ENCODE assay signal across 14 cellular contexts in the genomic region with DNA sequence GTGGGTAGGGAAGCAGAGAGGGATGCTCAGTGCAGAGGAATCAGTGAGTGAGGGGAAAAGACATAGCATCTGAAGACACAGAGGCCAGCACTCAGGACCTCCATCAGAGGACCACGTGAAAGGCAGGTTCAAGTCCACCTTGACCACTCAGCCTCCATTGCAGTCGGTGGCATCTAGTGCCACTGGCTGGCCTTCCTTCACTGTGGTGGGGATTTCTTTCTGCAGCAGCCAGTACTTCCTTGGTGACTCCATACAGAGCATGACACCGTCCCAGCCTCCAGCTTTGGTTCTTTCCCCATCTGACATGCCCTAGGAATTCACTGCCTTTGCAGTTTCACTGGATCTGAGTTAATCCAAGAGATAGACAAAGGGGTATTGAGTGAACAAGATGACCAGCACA. TPM values are rescaled to one million over a fixed set of nuclear protein-coding genes. Genes with fewer than 3 reads are reported as not detected.
DNase-seq lines count a peak whose midpoint lies in the region; ATAC-seq and TF ChIP-seq lines count a peak whose summit lies in the region.
"Had no signal": no experiment of that assay in that cellular context is flagged by ENCODE, and none has a peak within 500 bp of the region (broad histone marks: within the 10 kb centered on the region; RNA-seq: fewer than 3 reads in every experiment).

No MANE protein-coding gene starts in this region.

- no peak overlapping the region for H3K27ac Mint-ChIP-seq in activated naive CD4-positive, alpha-beta T cell treated with anti-CD3 and anti-CD28 coated beads, Interleukin-2, amount 10 ng/mL, durations not matched to agents 7 days and 5 days
- H3K27ac Mint-ChIP-seq in brain = peak overlapping the region; percentile 95 to 98 (median 97)
- H3K27ac Mint-ChIP-seq in activated naive CD8-positive, alpha-beta T cell treated with anti-CD3 and anti-CD28 coated beads for 36 hours = no peak overlapping the region
- H3K27ac Mint-ChIP-seq: CD8-positive, alpha-beta memory T cell had no signal

- peaks cover 48% of the 10 kb centered on the region for H3K27me3 Mint-ChIP-seq in activated naive CD4-positive, alpha-beta T cell treated with anti-CD3 and anti-CD28 coated beads, Interleukin-2, amount 10 ng/mL, durations not matched to agents 7 days and 5 days
- H3K27me3 Mint-ChIP-seq in brain = peaks cover 3% of the 10 kb centered on the region
- H3K27me3 Mint-ChIP-seq in activated naive CD8-positive, alpha-beta T cell treated with anti-CD3 and anti-CD28 coated beads for 36 hours = no peaks in the 10 kb centered on the region

- intact Hi-C loops in sciatic nerve (cut with DNase I) = no loop called here

- H3K4me3 Mint-ChIP-seq in activated naive CD4-positive, alpha-beta T cell treated with anti-CD3 and anti-CD28 coated beads, Interleukin-2, amount 10 ng/mL, durations not matched to agents 7 days and 5 days = no peak overlapping the region
- no peak overlapping the region for H3K4me3 Mint-ChIP-seq in brain
- no peak overlapping the region for H3K4me3 Mint-ChIP-seq in activated naive CD8-positive, alpha-beta T cell treated with anti-CD3 and anti-CD28 coated beads for 36 hours
- H3K4me3 Mint-ChIP-seq: CD8-positive, alpha-beta memory T cell had no signal

- H3K9me3 Mint-ChIP-seq in activated naive CD4-positive, alpha-beta T cell treated with anti-CD3 and anti-CD28 coated beads, Interleukin-2, amount 10 ng/mL, durations not matched to agents 7 days and 5 days = no peaks in the 10 kb centered on the region
- peaks cover 0 to 12% (median 6%) of the 10 kb centered on the region in 5 experiments for H3K9me3 Mint-ChIP-seq in brain
- H3K9me3 Mint-ChIP-seq in activated naive CD8-positive, alpha-beta T cell treated with anti-CD3 and anti-CD28 coated beads for 36 hours = no peaks in the 10 kb centered on the region
- H3K9me3 Mint-ChIP-seq: CD8-positive, alpha-beta memory T cell had no signal

- CTCF ChIA-PET in activated naive CD4-positive, alpha-beta T cell treated with anti-CD3 and anti-CD28 coated beads, Interleukin-2, amount 10 ng/mL, durations not matched to agents 7 days and 5 days (lab: Charles Lee) = interaction anchor here (8.2 kb wide), 1 partner anchor 99 kb away, joined by 190 read pairs; no protein-coding TSS in a partner anchor

- no peaks in the 10 kb centered on the region for H3K36me3 Mint-ChIP-seq in activated naive CD4-positive, alpha-beta T cell treated with anti-CD3 and anti-CD28 coated beads, Interleukin-2, amount 10 ng/mL, durations not matched to agents 7 days and 5 days
- no peaks in the 10 kb centered on the region for H3K36me3 Mint-ChIP-seq in brain
- H3K36me3 Mint-ChIP-seq in activated naive CD8-positive, alpha-beta T cell treated with anti-CD3 and anti-CD28 coated beads for 36 hours = no peaks in the 10 kb centered on the region
- H3K36me3 Mint-ChIP-seq: CD8-positive, alpha-beta memory T cell had no signal

- ATAC-seq in sciatic nerve = no peak
- ATAC-seq: GM12878, HCT116 had no signal

- DNase-seq in activated naive CD4-positive, alpha-beta T cell treated with anti-CD3 and anti-CD28 coated beads, Interleukin-2, amount 10 ng/mL, durations not matched to agents 7 days and 5 days = peak; percentile 11
- DNase-seq in activated naive CD4-positive, alpha-beta T cell treated with Interleukin-2 at 50 U/mL for 16 hours = no peak
- DNase-seq in sciatic nerve (ENCODE audit: low spot score) = peak; percentile 33
- no peak for DNase-seq in NCI-H226
- no peak for DNase-seq in activated naive CD8-positive, alpha-beta T cell treated with anti-CD3 and anti-CD28 coated beads for 36 hours
- no peak for DNase-seq in foreskin fibroblast
- DNase-seq: 8988T; AML-193; Caco-2; CD8-positive, alpha-beta memory T cell had no signal

- TF ChIP-seq CTCF in brain (conservative IDR thresholded peaks at IDR 0.05) (no peak), foreskin fibroblast (IDR thresholded peaks at IDR 0.05; ENCODE audit: low read depth, low read length) (no peak)

- no peak overlapping the region for H3K4me3 ChIP-seq in foreskin fibroblast (ENCODE audit: low read depth in 1 of 2, low read length in 2 of 2)
- H3K4me3 ChIP-seq: BLaER1, GM12878 had no signal

- peaks cover 24% of the 10 kb centered on the region for H3K4me1 Mint-ChIP-seq in activated naive CD4-positive, alpha-beta T cell treated with anti-CD3 and anti-CD28 coated beads, Interleukin-2, amount 10 ng/mL, durations not matched to agents 7 days and 5 days
- H3K4me1 Mint-ChIP-seq in brain = peaks cover 57% of the 10 kb centered on the region
- H3K4me1 Mint-ChIP-seq in activated naive CD8-positive, alpha-beta T cell treated with anti-CD3 and anti-CD28 coated beads for 36 hours = peaks cover 24% of the 10 kb centered on the region

RNA-seq across cellular contexts. Expression of a gene that starts 58.0 kb away (rescaled TPM):
- 51.0 TPM for polyA plus RNA-seq in brain (ENCODE audit: insufficient read depth, low read depth, low replicate concordance)
- total RNA-seq in sciatic nerve = 83.5 TPM
- 10 to 100 TPM; 41.6 to 42.8 TPM for total RNA-seq in activated naive CD8-positive, alpha-beta T cell treated with anti-CD3 and anti-CD28 coated beads for 36 hours

Comparison
In these comparisons a context has a peak if more than half of its experiments do, and no peak if none do; other contexts are left out.
1. DNase-seq: peak in activated naive CD4-positive, alpha-beta T cell treated with anti-CD3 and anti-CD28 coated beads, Interleukin-2, amount 10 ng/mL, durations not matched to agents 7 days and 5 days (single experiment) and sciatic nerve (single experiment); none in activated naive CD4-positive, alpha-beta T cell treated with Interleukin-2 at 50 U/mL for 16 hours (single experiment), NCI-H226 (single experiment), activated naive CD8-positive, alpha-beta T cell treated with anti-CD3 and anti-CD28 coated beads for 36 hours (single experiment) and foreskin fibroblast (0 of 2).
2. H3K27ac Mint-ChIP-seq: peak in brain (5 of 5); none in activated naive CD4-positive, alpha-beta T cell treated with anti-CD3 and anti-CD28 coated beads, Interleukin-2, amount 10 ng/mL, durations not matched to agents 7 days and 5 days (single experiment) and activated naive CD8-positive, alpha-beta T cell treated with anti-CD3 and anti-CD28 coated beads for 36 hours (single experiment).